Comparison of ENCODE assay signal across 22 cellular contexts in genomic region chr6:111713811-111714210, GRCh38.
DNase-seq lines count a peak whose midpoint lies in the region; ATAC-seq and TF ChIP-seq lines count a peak whose summit lies in the region.
"Had no signal": no experiment of that assay in that cellular context is flagged by ENCODE, and none has a peak within 500 bp of the region (broad histone marks: within the 10 kb centered on the region; RNA-seq: fewer than 3 reads in every experiment).

No MANE protein-coding gene starts in this region.

- H3K36me3 Mint-ChIP-seq in activated naive CD8-positive, alpha-beta T cell treated with anti-CD3 and anti-CD28 coated beads, Interleukin-2, amount 10 ng/mL, durations not matched to agents 7 days and 5 days, result peaks cover 22% of the 10 kb centered on the region
- H3K36me3 Mint-ChIP-seq in nephron (ENCODE audit: low read depth), result peaks cover 29% of the 10 kb centered on the region

- no peaks in the 10 kb centered on the region for H3K9me2 ChIP-seq in Karpas-422 (replicated peaks; ENCODE audit: insufficient read depth, low read length)

- H3K4me2 ChIP-seq in Karpas-422 (ENCODE audit: low read depth, low read length, poor library complexity, severe bottlenecking), result no peak overlapping the region

- H3K36me3 ChIP-seq in Karpas-422 (ENCODE audit: insufficient read depth, low read length) (peaks cover 18% of the 10 kb centered on the region), SJCRH30 (no peaks in the 10 kb centered on the region)

- no peaks in the 10 kb centered on the region for H3K27me3 Mint-ChIP-seq in activated naive CD8-positive, alpha-beta T cell treated with anti-CD3 and anti-CD28 coated beads, Interleukin-2, amount 10 ng/mL, durations not matched to agents 7 days and 5 days
- no peaks in the 10 kb centered on the region for H3K27me3 Mint-ChIP-seq in nephron (ENCODE audit: low read depth)

- POLR2A ChIA-PET in activated naive CD8-positive, alpha-beta T cell treated with anti-CD3 and anti-CD28 coated beads, Interleukin-2, amount 10 ng/mL, durations not matched to agents 7 days and 5 days (lab: Charles Lee), result no interaction called here

- H3K4me3 Mint-ChIP-seq in activated naive CD8-positive, alpha-beta T cell treated with anti-CD3 and anti-CD28 coated beads, Interleukin-2, amount 10 ng/mL, durations not matched to agents 7 days and 5 days, result no peak overlapping the region
- H3K4me3 Mint-ChIP-seq in nephron, result no peak overlapping the region
- H3K4me3 Mint-ChIP-seq: activated T-cell treated with anti-CD3 and anti-CD28 coated beads, Interleukin-2, amount 50 U/mL, for 4 hours had no signal

- H3K4me3 ChIP-seq in Karpas-422 (ENCODE audit: low read length), result no peak overlapping the region
- no peak overlapping the region for H3K4me3 ChIP-seq in SJCRH30
- H3K4me3 ChIP-seq: lung had no signal

- H3K9me3 ChIP-seq in Karpas-422 (ENCODE audit: low read length), result no peaks in the 10 kb centered on the region
- H3K9me3 ChIP-seq in SJCRH30 (replicated peaks), result no peaks in the 10 kb centered on the region

- H3K27ac ChIP-seq in Karpas-422 (ENCODE audit: low read length) (peak overlapping the region; percentile 28; the same call in 1 of the 2 replicates), caudate nucleus (ENCODE audit: low read depth, low read length) (no peak overlapping the region), SJCRH30 (no peak overlapping the region)

- TF ChIP-seq CTCF in nephron (IDR thresholded peaks at IDR 0.05; ENCODE audit: unreplicated experiment in 3 of 3), result no peak

- H4K20me1 ChIP-seq in Karpas-422 (ENCODE audit: insufficient read depth, low read depth, low read length), result no peaks in the 10 kb centered on the region

- peaks cover 5% of the 10 kb centered on the region; the same call in 1 of the 2 replicates for H3K79me2 ChIP-seq in Karpas-422 (ENCODE audit: low read length)

- H3K4me1 Mint-ChIP-seq in activated naive CD8-positive, alpha-beta T cell treated with anti-CD3 and anti-CD28 coated beads, Interleukin-2, amount 10 ng/mL, durations not matched to agents 7 days and 5 days, result peaks cover 39% of the 10 kb centered on the region
- peaks cover 66% of the 10 kb centered on the region for H3K4me1 Mint-ChIP-seq in nephron

- ATAC-seq in activated naive CD8-positive, alpha-beta T cell treated with anti-CD3 and anti-CD28 coated beads, Interleukin-2, amount 10 ng/mL, durations not matched to agents 7 days and 5 days (ENCODE audit: low read depth), result no peak
- no peak for ATAC-seq in HG03460 (IDR thresholded peaks at IDR 0.05; ENCODE audit: unreplicated experiment)
- ATAC-seq: activated T-cell treated with anti-CD3 and anti-CD28 coated beads, Interleukin-2, amount 50 U/mL, for 4 hours had no signal

- peak; percentile 54 for DNase-seq in activated CD8-positive, alpha-beta memory T cell treated with anti-CD3 and anti-CD28 coated beads for 24 hours
- no peak for DNase-seq in activated CD8-positive, alpha-beta memory T cell treated with anti-CD3 and anti-CD28 coated beads, Interleukin-2, amount 50 U/mL, for 4 hours
- DNase-seq in Karpas-422, result no peak
- no peak for DNase-seq in activated naive CD8-positive, alpha-beta T cell treated with anti-CD3 and anti-CD28 coated beads, Interleukin-2, amount 10 ng/mL, durations not matched to agents 7 days and 5 days
- no peak for DNase-seq in caudate nucleus (lab: John Stamatoyannopoulos, UW)
- no peak for DNase-seq in SJCRH30
- DNase-seq: activated CD4-positive, CD25-positive, alpha-beta regulatory T cell treated with anti-CD3 and anti-CD28 coated beads, Interleukin-2, amount 50 U/mL, for 72 hours; activated T-cell treated with anti-CD3 and anti-CD28 coated beads, Interleukin-2, amount 50 U/mL, for 4 hours; anterior cingulate cortex; central memory CD4-positive, alpha-beta T cell; erythroblast; foreskin melanocyte; HCEC 1CT; kidney; NCI-H1048; NCI-H2081; NCI-H524; RPMI8226; stimulated activated CD4-positive, alpha-beta T cell treated with anti-CD3 and anti-CD28 coated beads, Interleukin-4, amount 100 ng/mL, for 4 hours had no signal

- H3K4me1 ChIP-seq in Karpas-422 (ENCODE audit: low read length) (peaks cover 24% of the 10 kb centered on the region), SJCRH30 (0 out of 2 replicates have a peak, but pooled peaks cover 7% of the 10 kb centered on the region)

- no peaks in the 10 kb centered on the region for H3K9me3 Mint-ChIP-seq in activated naive CD8-positive, alpha-beta T cell treated with anti-CD3 and anti-CD28 coated beads, Interleukin-2, amount 10 ng/mL, durations not matched to agents 7 days and 5 days
- no peaks in the 10 kb centered on the region for H3K9me3 Mint-ChIP-seq in nephron
- H3K9me3 Mint-ChIP-seq: activated T-cell treated with anti-CD3 and anti-CD28 coated beads, Interleukin-2, amount 50 U/mL, for 4 hours had no signal

- no peaks in the 10 kb centered on the region for H3K27me3 ChIP-seq in Karpas-422 (ENCODE audit: low read length)
- no peaks in the 10 kb centered on the region for H3K27me3 ChIP-seq in SJCRH30

- H3K27ac Mint-ChIP-seq in activated naive CD8-positive, alpha-beta T cell treated with anti-CD3 and anti-CD28 coated beads, Interleukin-2, amount 10 ng/mL, durations not matched to agents 7 days and 5 days, result peak overlapping the region; percentile 81
- H3K27ac Mint-ChIP-seq in nephron, result peak overlapping the region; percentile 64 to 90 (median 73)

- no peak overlapping the region for H3K9ac ChIP-seq in Karpas-422 (ENCODE audit: low read length)

- no peak overlapping the region for H2AFZ ChIP-seq in Karpas-422 (ENCODE audit: low read length)
